In genomic region chr10:104706886-104707285, GRCh38 we compare ENCODE assay signal across 16 cellular contexts.
A peak's percentile ranks its signal among the peaks of the same experiment; 100 is the strongest.
DNase-seq lines count a peak whose midpoint lies in the region; ATAC-seq and TF ChIP-seq lines count a peak whose summit lies in the region.
"Had no signal": no experiment of that assay in that cellular context is flagged by ENCODE, and none has a peak within 500 bp of the region (broad histone marks: within the 10 kb centered on the region; RNA-seq: fewer than 3 reads in every experiment).

No MANE protein-coding gene starts in this region.

- TF ChIP-seq CTCF in GM23338 (conservative IDR thresholded peaks at IDR 0.05; ENCODE audit: low read depth in 2 of 2) (no peak), MCF 10A (IDR thresholded peaks at IDR 0.05; ENCODE audit: unreplicated experiment) (no peak)

- H4K8ac ChIP-seq in mesenchymal stem cell (ENCODE audit: low read length), result no peak overlapping the region

- H3K4me3 ChIP-seq in GM23338, result no peak overlapping the region
- no peak overlapping the region for H3K4me3 ChIP-seq in mesenchymal stem cell (ENCODE audit: insufficient read depth in 1 of 2, low read depth in 1 of 2, low read length in 2 of 2)
- H3K4me3 ChIP-seq: HAP-1 had no signal

- H3K9me2 ChIP-seq in GM23338 (ENCODE audit: insufficient read depth), result no peaks in the 10 kb centered on the region

- POLR2A ChIA-PET in MCF 10A (lab: Yijun Ruan, JAX), result no interaction called here

- CTCF ChIA-PET in MCF 10A (lab: Yijun Ruan, JAX), result interaction anchor here (0.5 to 1.1 kb wide), 2 partner anchors 225 to 577 kb away, joined by 3 to 5 read pairs; no protein-coding TSS in a partner anchor

- H3K36me3 ChIP-seq in GM23338 (ENCODE audit: insufficient read depth), result no peaks in the 10 kb centered on the region
- no peaks in the 10 kb centered on the region for H3K36me3 ChIP-seq in mesenchymal stem cell (ENCODE audit: control insufficient read depth in 1 of 2, insufficient read depth in 2 of 2, low read depth in 1 of 2, low read length in 2 of 2)
- H3K36me3 ChIP-seq: BE2C, HAP-1 had no signal

- H3K27ac ChIP-seq in GM23338 (ENCODE audit: low read depth) (no peak overlapping the region), mesenchymal stem cell (ENCODE audit: low read length, poor library complexity, severe bottlenecking) (no peak overlapping the region)

- H2AK5ac ChIP-seq in mesenchymal stem cell (ENCODE audit: low read length, severe bottlenecking), result no peak overlapping the region

- no peak overlapping the region for H3K18ac ChIP-seq in mesenchymal stem cell (ENCODE audit: low read depth in 1 of 2, low read length in 2 of 2)

- H3K4me1 ChIP-seq in GM23338 (ENCODE audit: insufficient read depth), result peaks cover 36% of the 10 kb centered on the region
- no peaks in the 10 kb centered on the region for H3K4me1 ChIP-seq in mesenchymal stem cell (ENCODE audit: control insufficient read depth, insufficient read depth, low read depth, low read length)
- H3K4me1 ChIP-seq: BE2C, HAP-1 had no signal

- no peak overlapping the region for H3K4me3 Mint-ChIP-seq in GM23338
- no peak overlapping the region for H3K4me3 Mint-ChIP-seq in MCF 10A (ENCODE audit: unreplicated experiment)
- H3K4me3 Mint-ChIP-seq: CD4-positive, CD25-positive, alpha-beta regulatory T cell; CD8-positive, alpha-beta memory T cell; IgD-negative memory B cell had no signal

- H2BK12ac ChIP-seq in mesenchymal stem cell (ENCODE audit: low read length in 2 of 2), result no peak overlapping the region

- no peaks in the 10 kb centered on the region for H3K27me3 Mint-ChIP-seq in GM23338 (ENCODE audit: insufficient read depth, low read depth, poor library complexity)
- H3K27me3 Mint-ChIP-seq in MCF 10A (ENCODE audit: insufficient read depth, unreplicated experiment), result no peaks in the 10 kb centered on the region
- H3K27me3 Mint-ChIP-seq: IgD-negative memory B cell had no signal

- H4K20me1 ChIP-seq in GM23338 (replicated peaks; ENCODE audit: insufficient read depth), result no peaks in the 10 kb centered on the region

- H2AFZ ChIP-seq in GM23338 (no peak overlapping the region), mesenchymal stem cell (ENCODE audit: low read depth, low read length) (no peak overlapping the region)

- H3K23ac ChIP-seq in mesenchymal stem cell (ENCODE audit: low read length in 2 of 2), result no peak overlapping the region

- H3K79me2 ChIP-seq in GM23338 (replicated peaks; ENCODE audit: insufficient read depth), result no peaks in the 10 kb centered on the region

- no peaks in the 10 kb centered on the region for H3K27me3 ChIP-seq in GM23338 (ENCODE audit: insufficient read depth)
- H3K27me3 ChIP-seq in mesenchymal stem cell (ENCODE audit: control insufficient read depth in 1 of 2, insufficient read depth in 1 of 2, low read length in 2 of 2), result no peaks in the 10 kb centered on the region
- H3K27me3 ChIP-seq: BE2C had no signal

- H3K9me3 Mint-ChIP-seq in GM23338 (no peaks in the 10 kb centered on the region), MCF 10A (ENCODE audit: unreplicated experiment) (no peaks in the 10 kb centered on the region)
- H3K9me3 Mint-ChIP-seq: CD4-positive, CD25-positive, alpha-beta regulatory T cell had no signal

- ATAC-seq in GM23338 (no peak), GM19328 (IDR thresholded peaks at IDR 0.05; ENCODE audit: unreplicated experiment) (no peak)
- ATAC-seq: HepG2 had no signal

- 68% methylated on average over 4 of the region's 4 CpGs for WGBS in mesenchymal stem cell

- DNase-seq in GM23338 (ENCODE audit: low spot score), result no peak
- peak; percentile 4 for DNase-seq in astrocyte of the hippocampus (ENCODE audit: low read depth, low spot score)
- DNase-seq in glomerular visceral epithelial cell (ENCODE audit: extremely low spot score), result peak; percentile 20
- DNase-seq in mesenchymal stem cell, result no peak
- no peak for DNase-seq in MCF 10A (ENCODE audit: unreplicated experiment)
- DNase-seq in stimulated activated CD4-positive, alpha-beta T cell treated with anti-CD3 and anti-CD28 coated beads, Interleukin-2, amount 100 ng/mL, for 48 hours, result no peak
- DNase-seq: BE2C; C1 segment of cervical spinal cord; CD4-positive, CD25-positive, alpha-beta regulatory T cell; CD8-positive, alpha-beta memory T cell; COR-L47; GF-D8 had no signal

- no peak overlapping the region for H3K4ac ChIP-seq in mesenchymal stem cell (ENCODE audit: low read depth in 1 of 2, low read length in 2 of 2)

- no peaks in the 10 kb centered on the region for H3F3A ChIP-seq in GM23338 (replicated peaks; ENCODE audit: low read depth)

- no TSS peak for BruUV-seq in MCF 10A (replicated peaks; lab: Mats Ljungman, UMichigan)

- H2BK15ac ChIP-seq in mesenchymal stem cell (ENCODE audit: low read depth, poor library complexity, severe bottlenecking), result no peak overlapping the region

- peak overlapping the region; percentile 45; the same call in 1 of the 2 replicates for H3K4me2 ChIP-seq in GM23338
- H3K4me2 ChIP-seq in mesenchymal stem cell (ENCODE audit: low read length, poor library complexity, severe bottlenecking), result no peak overlapping the region

- H3K36me3 Mint-ChIP-seq in GM23338 (ENCODE audit: low read depth) (no peaks in the 10 kb centered on the region), MCF 10A (ENCODE audit: insufficient read depth, unreplicated experiment) (no peaks in the 10 kb centered on the region)
- H3K36me3 Mint-ChIP-seq: CD4-positive, CD25-positive, alpha-beta regulatory T cell; CD8-positive, alpha-beta memory T cell; IgD-negative memory B cell had no signal

- H3K14ac ChIP-seq in mesenchymal stem cell (ENCODE audit: low read length in 2 of 2), result no peak overlapping the region

- peak overlapping the region; percentile 19 for H2BK5ac ChIP-seq in mesenchymal stem cell (ENCODE audit: low read depth, low read length, poor library complexity, severe bottlenecking)

- no peaks in the 10 kb centered on the region for H3K79me1 ChIP-seq in mesenchymal stem cell (replicated peaks; ENCODE audit: low read length, poor library complexity, severe bottlenecking)

- H2BK120ac ChIP-seq in mesenchymal stem cell (ENCODE audit: low read depth, low read length), result no peak overlapping the region

- H3K27ac Mint-ChIP-seq in GM23338 (no peak overlapping the region), MCF 10A (ENCODE audit: low read depth, unreplicated experiment) (no peak overlapping the region)
- H3K27ac Mint-ChIP-seq: CD4-positive, CD25-positive, alpha-beta regulatory T cell; CD8-positive, alpha-beta memory T cell; IgD-negative memory B cell had no signal

- H3K4me1 Mint-ChIP-seq in GM23338 (peaks cover 41% of the 10 kb centered on the region), MCF 10A (ENCODE audit: insufficient read depth, unreplicated experiment) (no peaks in the 10 kb centered on the region)
- H3K4me1 Mint-ChIP-seq: CD4-positive, CD25-positive, alpha-beta regulatory T cell; CD8-positive, alpha-beta memory T cell; IgD-negative memory B cell had no signal

- no peak overlapping the region for H3K9ac ChIP-seq in mesenchymal stem cell (ENCODE audit: low read length)

- no peaks in the 10 kb centered on the region for H3K9me3 ChIP-seq in mesenchymal stem cell (ENCODE audit: control insufficient read depth, low read length)
- H3K9me3 ChIP-seq: BE2C, HAP-1 had no signal

- intact Hi-C loops in MCF 10A (cut with micrococcal nuclease), result no loop called here

- H4K91ac ChIP-seq in mesenchymal stem cell (ENCODE audit: low read length), result no peak overlapping the region

TF ChIP-seq in GM23338, 12 proteins besides CTCF, POLR2A, EP300 and RAD21:
- TF ChIP-seq CREB1 (CRISPR knock-in tag; IDR thresholded peaks at IDR 0.05; ENCODE audit: low read depth) (no peak), STAT1 (IDR thresholded peaks at IDR 0.05; ENCODE audit: unreplicated experiment) (no peak), ETS1 (IDR thresholded peaks at IDR 0.05) (no peak), ZNF114 (CRISPR knock-in tag; IDR thresholded peaks at IDR 0.05) (no peak)

Comparison
In these comparisons a context has a peak if more than half of its experiments do, and no peak if none do; other contexts are left out.
1. DNase-seq: peak in astrocyte of the hippocampus (single experiment) and glomerular visceral epithelial cell (single experiment); none in GM23338 (single experiment), mesenchymal stem cell (single experiment), MCF 10A (single experiment) and stimulated activated CD4-positive, alpha-beta T cell treated with anti-CD3 and anti-CD28 coated beads, Interleukin-2, amount 100 ng/mL, for 48 hours (0 of 2).